In genomic region chr14:91569301-91569700, GRCh38 we compare ENCODE assay signal across 25 cellular contexts. TPM values are rescaled to one million over a fixed set of nuclear protein-coding genes. Genes with fewer than 3 reads are reported as not detected.
A peak's percentile ranks its signal among the peaks of the same experiment; 100 is the strongest.
DNase-seq lines count a peak whose midpoint lies in the region; ATAC-seq, FAIRE-seq and TF ChIP-seq lines count a peak whose summit lies in the region.
"Had no signal": no experiment of that assay in that cellular context is flagged by ENCODE, and none has a peak within 500 bp of the region (broad histone marks: within the 10 kb centered on the region; RNA-seq: fewer than 3 reads in every experiment).

No MANE protein-coding gene starts in this region.

- FAIRE-seq in K562 (lab: Jason Lieb, UNC), result no peak
- FAIRE-seq: A549, GM12878, GM12892, GM18507 had no signal

- TF ChIP-seq EP300 in K562 (IDR thresholded peaks at IDR 0.05; ENCODE audit: low read length), result no peak

- H2AFZ ChIP-seq in K562 (ENCODE audit: low read depth, low read length), result no peak overlapping the region

- no peak overlapping the region for H3K4me3 Mint-ChIP-seq in activated CD8-positive, alpha-beta T cell treated with anti-CD3 and anti-CD28 coated beads for 36 hours
- H3K4me3 Mint-ChIP-seq in activated CD8-positive, alpha-beta T cell treated with anti-CD3 and anti-CD28 coated beads, Interleukin-2, amount 10 ng/mL, durations not matched to agents 7 days and 5 days, result no peak overlapping the region
- no peak overlapping the region for H3K4me3 Mint-ChIP-seq in CD8-positive, alpha-beta T cell
- no peak overlapping the region for H3K4me3 Mint-ChIP-seq in WTC11
- H3K4me3 Mint-ChIP-seq: B cell; CD4-positive, alpha-beta T cell; CD8-positive, alpha-beta memory T cell had no signal

- peaks cover 10% of the 10 kb centered on the region for H3K4me1 Mint-ChIP-seq in activated CD8-positive, alpha-beta T cell treated with anti-CD3 and anti-CD28 coated beads for 36 hours (ENCODE audit: low read depth)
- H3K4me1 Mint-ChIP-seq in activated CD8-positive, alpha-beta T cell treated with anti-CD3 and anti-CD28 coated beads, Interleukin-2, amount 10 ng/mL, durations not matched to agents 7 days and 5 days (ENCODE audit: low read depth), result peaks cover 6% of the 10 kb centered on the region
- H3K4me1 Mint-ChIP-seq in CD8-positive, alpha-beta T cell (ENCODE audit: low read depth), result peaks cover 4% of the 10 kb centered on the region
- peaks cover under 1% of the 10 kb centered on the region; the same call in 1 of the 2 replicates for H3K4me1 Mint-ChIP-seq in WTC11

- CTCF ChIA-PET in activated CD8-positive, alpha-beta T cell treated with anti-CD3 and anti-CD28 coated beads for 36 hours (lab: Charles Lee), result no interaction called here
- CTCF ChIA-PET in activated CD8-positive, alpha-beta T cell treated with anti-CD3 and anti-CD28 coated beads, Interleukin-2, amount 10 ng/mL, durations not matched to agents 7 days and 5 days (lab: Charles Lee), result no interaction called here
- CTCF ChIA-PET in CD8-positive, alpha-beta T cell (lab: Charles Lee), result no interaction called here
- CTCF ChIA-PET in WTC11 (lab: Charles Lee) (no interaction called here), K562 (lab: Yijun Ruan, JAX; ENCODE audit: low intra/inter-chr PET ratio) (no interaction called here)

- H3K9ac ChIP-seq in K562 (ENCODE audit: insufficient read depth in 1 of 2, low read depth in 2 of 2, low read length in 2 of 2), result no peak overlapping the region
- H3K9ac ChIP-seq: BLaER1 treated with 17β-estradiol and CSF1 and Interleukin-3, amounts not matched to agents 10 nM and 100 nM had no signal

- H3K4me3 ChIP-seq in CD8-positive, alpha-beta T cell (ENCODE audit: low read depth, low read length), result no peak overlapping the region
- H3K4me3 ChIP-seq in K562, result no peak overlapping the region
- no peak overlapping the region for H3K4me3 ChIP-seq in ascending aorta
- H3K4me3 ChIP-seq: A549; BLaER1 treated with 17β-estradiol and CSF1 and Interleukin-3, amounts not matched to agents 10 nM and 100 nM; GM12878 had no signal

- H3K36me3 ChIP-seq in CD8-positive, alpha-beta T cell (ENCODE audit: insufficient read depth, low read length), result no peaks in the 10 kb centered on the region
- H3K36me3 ChIP-seq in K562 (ENCODE audit: control insufficient read depth, insufficient read depth, low read length) (no peaks in the 10 kb centered on the region), ascending aorta (no peaks in the 10 kb centered on the region)
- H3K36me3 ChIP-seq: BLaER1 treated with 17β-estradiol and CSF1 and Interleukin-3, amounts not matched to agents 10 nM and 100 nM had no signal

- no peak overlapping the region for H3K27ac Mint-ChIP-seq in activated CD8-positive, alpha-beta T cell treated with anti-CD3 and anti-CD28 coated beads for 36 hours
- no peak overlapping the region for H3K27ac Mint-ChIP-seq in activated CD8-positive, alpha-beta T cell treated with anti-CD3 and anti-CD28 coated beads, Interleukin-2, amount 10 ng/mL, durations not matched to agents 7 days and 5 days
- H3K27ac Mint-ChIP-seq in CD8-positive, alpha-beta T cell, result no peak overlapping the region
- no peak overlapping the region for H3K27ac Mint-ChIP-seq in WTC11
- H3K27ac Mint-ChIP-seq: B cell; CD4-positive, alpha-beta T cell; CD8-positive, alpha-beta memory T cell had no signal

- H3K9me3 ChIP-seq in CD8-positive, alpha-beta T cell (ENCODE audit: low read length), result no peaks in the 10 kb centered on the region
- H3K9me3 ChIP-seq in K562 (replicated peaks; ENCODE audit: control insufficient read depth, insufficient read depth, low read depth, low read length) (no peaks in the 10 kb centered on the region), ascending aorta (no peaks in the 10 kb centered on the region)
- H3K9me3 ChIP-seq: A549 had no signal

- intact Hi-C loops in activated CD8-positive, alpha-beta T cell treated with anti-CD3 and anti-CD28 coated beads for 36 hours (cut with micrococcal nuclease), result no loop called here
- intact Hi-C loops in CD8-positive, alpha-beta T cell (cut with DNase I, micrococcal nuclease), result no loop called here
- intact Hi-C loops in K562 (cut with micrococcal nuclease) (no loop called here), ascending aorta (cut with DNase I) (no loop called here)

- no peaks in the 10 kb centered on the region for H3K36me3 Mint-ChIP-seq in activated CD8-positive, alpha-beta T cell treated with anti-CD3 and anti-CD28 coated beads for 36 hours (ENCODE audit: low read depth)
- H3K36me3 Mint-ChIP-seq in activated CD8-positive, alpha-beta T cell treated with anti-CD3 and anti-CD28 coated beads, Interleukin-2, amount 10 ng/mL, durations not matched to agents 7 days and 5 days (ENCODE audit: low read depth), result no peaks in the 10 kb centered on the region
- no peaks in the 10 kb centered on the region for H3K36me3 Mint-ChIP-seq in CD8-positive, alpha-beta T cell
- H3K36me3 Mint-ChIP-seq in WTC11, result no peaks in the 10 kb centered on the region

- POLR2A ChIA-PET in activated CD8-positive, alpha-beta T cell treated with anti-CD3 and anti-CD28 coated beads for 36 hours (lab: Charles Lee), result no interaction called here
- POLR2A ChIA-PET in activated CD8-positive, alpha-beta T cell treated with anti-CD3 and anti-CD28 coated beads, Interleukin-2, amount 10 ng/mL, durations not matched to agents 7 days and 5 days (lab: Charles Lee), result no interaction called here
- POLR2A ChIA-PET in CD8-positive, alpha-beta T cell (lab: Charles Lee), result no interaction called here
- POLR2A ChIA-PET in WTC11 (lab: Charles Lee) (no interaction called here), K562 (lab: Yijun Ruan, JAX) (interaction anchor here (1.0 kb wide), 1 partner anchor 35 kb away, joined by 3 read pairs; no protein-coding TSS in a partner anchor)

- no TSS peak for BruUV-seq in K562 (replicated peaks; lab: Mats Ljungman, UMichigan)

- no peak overlapping the region for H3K4me2 ChIP-seq in K562 (ENCODE audit: insufficient read depth, low read length)
- H3K4me2 ChIP-seq: A549 had no signal

- DNase-seq in activated CD8-positive, alpha-beta T cell treated with anti-CD3 and anti-CD28 coated beads for 36 hours, result no peak
- no peak for DNase-seq in activated CD8-positive, alpha-beta T cell treated with anti-CD3 and anti-CD28 coated beads, Interleukin-2, amount 10 ng/mL, durations not matched to agents 7 days and 5 days
- no peak for DNase-seq in CD8-positive, alpha-beta T cell
- DNase-seq in WTC11 (ENCODE audit: low spot score) (no peak), K562 (ENCODE audit: extremely low read depth in 1 of 4, low spot score in 3 of 4) (no peak), ascending aorta (ENCODE audit: low spot score in 2 of 2) (no peak), LoVo (ENCODE audit: low spot score) (no peak)
- DNase-seq: AML-193; CD4-positive, alpha-beta T cell; CD8-positive, alpha-beta memory T cell; COR-L47; DMS 273 treated with DMSO at 0.1 percent for 48 hours; DMS153; DMS79; DND-41; EL; GDM1 had no signal

- TF ChIP-seq CTCF in activated CD8-positive, alpha-beta T cell treated with anti-CD3 and anti-CD28 coated beads for 36 hours (IDR thresholded peaks at IDR 0.05), result peak; percentile 17
- TF ChIP-seq CTCF in CD8-positive, alpha-beta T cell (IDR thresholded peaks at IDR 0.05), result peak; percentile 25
- TF ChIP-seq CTCF in WTC11 (IDR thresholded peaks at IDR 0.05) (no peak), K562 (IDR thresholded peaks at IDR 0.05 in 2 of 3, conservative IDR thresholded peaks at IDR 0.05 in 1 of 3; ENCODE audit: insufficient read depth in 2 of 3, low read depth in 1 of 3, low read length in 3 of 3) (no peak), ascending aorta (IDR thresholded peaks at IDR 0.05) (no peak)

- no peaks in the 10 kb centered on the region for H3K9me1 ChIP-seq in K562 (ENCODE audit: control insufficient read depth, insufficient read depth, low read length)

- no peak overlapping the region for H3K27ac ChIP-seq in CD8-positive, alpha-beta T cell (ENCODE audit: low read depth, low read length)
- no peak overlapping the region for H3K27ac ChIP-seq in K562 (ENCODE audit: extremely low read depth, low read depth, low read length)
- no peak overlapping the region for H3K27ac ChIP-seq in ascending aorta
- H3K27ac ChIP-seq: 22Rv1; A549; BLaER1 treated with 17β-estradiol and CSF1 and Interleukin-3, amounts not matched to agents 10 nM and 100 nM; C4-2B had no signal

- H3K4me1 ChIP-seq in CD8-positive, alpha-beta T cell (ENCODE audit: insufficient read depth, low read length), result peaks cover 9% of the 10 kb centered on the region
- H3K4me1 ChIP-seq in K562 (replicated peaks in 1 of 2; ENCODE audit: control insufficient read depth in 2 of 2, insufficient read depth in 2 of 2, low read length in 2 of 2) (peaks cover 0 to 9% of the 10 kb centered on the region in 2 experiments; a peak in 2 of 5 replicates), ascending aorta (peaks cover 0 to 2% of the 10 kb centered on the region in 2 donors)
- H3K4me1 ChIP-seq: A549 had no signal

- no peaks in the 10 kb centered on the region for H3K9me3 Mint-ChIP-seq in activated CD8-positive, alpha-beta T cell treated with anti-CD3 and anti-CD28 coated beads for 36 hours
- H3K9me3 Mint-ChIP-seq in activated CD8-positive, alpha-beta T cell treated with anti-CD3 and anti-CD28 coated beads, Interleukin-2, amount 10 ng/mL, durations not matched to agents 7 days and 5 days (ENCODE audit: insufficient read depth), result no peaks in the 10 kb centered on the region
- H3K9me3 Mint-ChIP-seq in CD8-positive, alpha-beta T cell, result no peaks in the 10 kb centered on the region
- peaks cover 24% of the 10 kb centered on the region for H3K9me3 Mint-ChIP-seq in WTC11
- H3K9me3 Mint-ChIP-seq: CD4-positive, alpha-beta T cell had no signal

- no peak for TF ChIP-seq POLR2A in K562 (conservative IDR thresholded peaks at IDR 0.05)

- H3K79me2 ChIP-seq in K562 (ENCODE audit: control insufficient read depth, insufficient read depth, low read length), result no peaks in the 10 kb centered on the region

- TF ChIP-seq RAD21 in K562 (CRISPR knock-in tag; conservative IDR thresholded peaks at IDR 0.05 in 1 of 2, IDR thresholded peaks at IDR 0.05 in 1 of 2), result no peak

- no peaks in the 10 kb centered on the region for H4K20me1 ChIP-seq in K562 (replicated peaks; ENCODE audit: control insufficient read depth, insufficient read depth, low read length)
- H4K20me1 ChIP-seq: BLaER1 treated with 17β-estradiol and CSF1 and Interleukin-3, amounts not matched to agents 10 nM and 100 nM had no signal

- in situ Hi-C loops in K562 (cut with MboI), result no loop called here

- no peaks in the 10 kb centered on the region for H3K27me3 ChIP-seq in CD8-positive, alpha-beta T cell (ENCODE audit: insufficient read depth, low read length)
- peaks cover 0 to 9% of the 10 kb centered on the region in 2 experiments; a peak in 2 of 5 replicates for H3K27me3 ChIP-seq in K562 (ENCODE audit: control insufficient read depth in 2 of 2, insufficient read depth in 2 of 2, low read length in 2 of 2)
- no peaks in the 10 kb centered on the region for H3K27me3 ChIP-seq in ascending aorta

- no peak for ATAC-seq in activated CD8-positive, alpha-beta T cell treated with anti-CD3 and anti-CD28 coated beads for 36 hours
- ATAC-seq in activated CD8-positive, alpha-beta T cell treated with anti-CD3 and anti-CD28 coated beads, Interleukin-2, amount 10 ng/mL, durations not matched to agents 7 days and 5 days, result no peak
- no peak for ATAC-seq in CD8-positive, alpha-beta T cell
- ATAC-seq in WTC11 (no peak), K562 (no peak)
- ATAC-seq: GM12878 had no signal

- peaks cover 8% of the 10 kb centered on the region for H3K27me3 Mint-ChIP-seq in activated CD8-positive, alpha-beta T cell treated with anti-CD3 and anti-CD28 coated beads for 36 hours
- peaks cover 16% of the 10 kb centered on the region for H3K27me3 Mint-ChIP-seq in activated CD8-positive, alpha-beta T cell treated with anti-CD3 and anti-CD28 coated beads, Interleukin-2, amount 10 ng/mL, durations not matched to agents 7 days and 5 days (ENCODE audit: low read depth)
- H3K27me3 Mint-ChIP-seq in CD8-positive, alpha-beta T cell (ENCODE audit: low read depth), result peaks cover 8% of the 10 kb centered on the region
- peaks cover 75% of the 10 kb centered on the region for H3K27me3 Mint-ChIP-seq in WTC11 (ENCODE audit: low read depth)

RNA-seq across cellular contexts. Expression of gene PPP4R3A, which starts 59.2 kb away (rescaled TPM):
- total RNA-seq in activated CD8-positive, alpha-beta T cell treated with anti-CD3 and anti-CD28 coated beads for 36 hours, result 100 to 1,000 TPM; 106 to 111 TPM
- 100 to 1,000 TPM; 121 to 129 TPM for total RNA-seq in activated CD8-positive, alpha-beta T cell treated with anti-CD3 and anti-CD28 coated beads, Interleukin-2, amount 10 ng/mL, durations not matched to agents 7 days and 5 days
- total RNA-seq in CD8-positive, alpha-beta T cell, result 100 to 1,000 TPM; 279 to 285 TPM
- total RNA-seq in WTC11 (2021) (102 to 124 TPM (median 105 TPM) in 3 replicates), K562 (2014; rRNA removed) (29.9 and 37.8 TPM in 2 replicates), K562 (2014; rRNA removed; fragmentation: Illumina TruSeq; extraction: Trizol) (44.5 and 46.2 TPM in 2 replicates), K562 (2015; rRNA removed; fragmentation: Illumina TruSeq; extraction: Trizol) (48.5 and 54.9 TPM in 2 replicates), K562 (2021) (44.9 and 49.9 TPM in 2 replicates), ascending aorta (76.2 TPM)
- 29.3 and 104 TPM in 2 replicates for total RNA-seq in K562 (2011; cell fraction: chromatin; rRNA removed; ENCODE audit: low replicate concordance)
- total RNA-seq in K562 (2011; cell fraction: nucleolus; rRNA removed), result 16.8 and 17.8 TPM in 2 replicates
- 29.3 and 44.7 TPM in 2 replicates for total RNA-seq in K562 (2011; cell fraction: nucleoplasm; rRNA removed)
- polyA plus RNA-seq in K562 (2011; rRNA removed) (32.5 and 32.8 TPM in 2 replicates), K562 (2014; fragmentation: Illumina TruSeq; extraction: Trizol) (42.6 and 54.1 TPM in 2 replicates), K562 (2014; fragmentation: Nextera tagmentation; extraction: Ambion mirVana) (10 to 100 TPM in 1 of 2 experiments, 1 to 10 TPM in 1; 9.5 to 14.7 TPM), K562 (2014; rRNA removed) (32.8 and 52.6 TPM in 2 replicates)
- 8.2 and 13.6 TPM in 2 replicates for polyA plus RNA-seq in K562 (2011; cell fraction: cytosol; rRNA removed)
- 31.4 and 33.4 TPM in 2 replicates for polyA plus RNA-seq in K562 (2011; cell fraction: nucleus; rRNA removed)
- polyA plus RNA-seq in K562 (2012), result 28.6 and 29.4 TPM in 2 replicates
- polyA minus RNA-seq in K562 (2011; rRNA and poly(A)+ RNA removed), result 36.3 and 37.3 TPM in 2 replicates
- polyA minus RNA-seq in K562 (2011; cell fraction: cytosol; rRNA and poly(A)+ RNA removed), result 12.9 and 22.3 TPM in 2 replicates
- polyA minus RNA-seq in K562 (2011; cell fraction: nucleus; rRNA and poly(A)+ RNA removed), result 12.9 and 27.3 TPM in 2 replicates

Comparison
In these comparisons a context has a peak if more than half of its experiments do, and no peak if none do; other contexts are left out.
1. CTCF ChIP-seq: peak in activated CD8-positive, alpha-beta T cell treated with anti-CD3 and anti-CD28 coated beads for 36 hours (single experiment) and CD8-positive, alpha-beta T cell (single experiment); none in WTC11 (single experiment), K562 (0 of 3) and ascending aorta (0 of 3).